8 cellular contexts compared by ENCODE assay signal in the genomic region with DNA sequence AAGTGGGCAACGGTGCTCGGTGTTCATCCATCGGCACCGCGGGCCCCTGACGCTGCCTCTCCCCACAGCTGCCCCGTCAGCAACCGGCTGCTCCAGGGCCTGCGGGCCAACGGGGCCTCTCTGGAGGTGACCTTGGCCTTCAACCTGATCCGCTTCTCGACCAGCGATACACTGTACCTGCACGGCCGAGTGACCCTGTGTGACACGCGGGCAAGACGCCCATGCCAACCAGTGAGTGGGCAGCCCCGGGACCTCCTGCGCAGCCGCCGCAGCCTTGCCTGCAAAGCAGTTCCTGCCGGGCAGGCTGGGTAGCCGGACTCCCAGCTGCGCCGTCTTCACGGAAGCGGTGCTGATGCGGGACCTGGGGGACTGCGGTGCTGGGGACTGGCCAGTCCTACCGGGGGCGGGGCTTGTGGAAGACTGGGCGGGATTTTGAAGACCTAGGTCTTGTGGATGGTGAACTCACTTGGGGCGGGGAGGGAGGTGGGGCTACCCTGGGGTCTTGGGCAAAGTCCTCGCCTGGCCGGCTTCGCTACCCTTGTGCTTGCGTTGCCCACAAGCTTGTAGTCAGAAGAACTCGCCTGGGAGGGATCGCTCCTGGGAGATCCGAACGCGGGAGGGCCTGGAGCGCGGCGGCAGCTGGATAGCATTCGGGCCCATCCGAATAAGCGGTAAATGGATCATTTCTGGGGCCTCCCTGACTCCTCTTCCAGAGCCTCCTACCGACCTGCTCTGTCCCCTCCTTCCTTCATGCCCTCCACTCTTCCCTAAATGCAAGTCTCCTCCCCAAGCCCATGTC. TPM values are rescaled to one million over a fixed set of nuclear protein-coding genes. Genes with fewer than 3 reads are reported as not detected.
DNase-seq lines count a peak whose midpoint lies in the region; ATAC-seq and TF ChIP-seq lines count a peak whose summit lies in the region.

No MANE protein-coding gene starts in this region.

- CTCF ChIA-PET in activated B cell treated with CpG ODN at 0.5 μM for 24 hours (lab: Charles Lee): interaction anchor here (2.4 kb wide), 1 partner anchor 9 kb away, joined by 10 read pairs; a partner anchor contains a TSS

- H3K4me1 ChIP-seq in smooth muscle cell (ENCODE audit: low read depth): no peaks in the 10 kb centered on the region

- peak overlapping the region; percentile 81 for H3K4me2 ChIP-seq in smooth muscle cell

- H3K27ac ChIP-seq in smooth muscle cell (ENCODE audit: low read depth): no peak overlapping the region

- no peak overlapping the region for H3K9ac ChIP-seq in smooth muscle cell (ENCODE audit: low read depth)

- no peak overlapping the region for H3K27ac Mint-ChIP-seq in activated B cell treated with CpG ODN at 0.5 μM for 24 hours

- DNase-seq in DMS153 (lab: John Stamatoyannopoulos, UW): peak; percentile 59
- DNase-seq in activated B cell treated with CpG ODN at 0.5 μM for 24 hours: peak; percentile 32
- DNase-seq in choroid plexus epithelial cell (ENCODE audit: low read depth): peak; percentile 38
- peak; percentile 86 to 89 for DNase-seq in left colon
- peak; percentile 28 for DNase-seq in smooth muscle cell (lab: John Stamatoyannopoulos, UW; ENCODE audit: unreplicated experiment)
- DNase-seq in SHP77 treated with DMSO at 0.1 percent for 48 hours (lab: John Stamatoyannopoulos, UW): no peak

- H3K36me3 Mint-ChIP-seq in activated B cell treated with CpG ODN at 0.5 μM for 24 hours (ENCODE audit: low read depth): no peaks in the 10 kb centered on the region

- intact Hi-C loops in activated B cell treated with CpG ODN at 0.5 μM for 24 hours (cut with micrococcal nuclease): no loop called here
- intact Hi-C loops in left colon (cut with DNase I, micrococcal nuclease): no loop called here

- H4K20me1 ChIP-seq in smooth muscle cell (ENCODE audit: low read depth): no peaks in the 10 kb centered on the region

- no peaks in the 10 kb centered on the region for H3K79me2 ChIP-seq in smooth muscle cell (ENCODE audit: low read depth)

- H3K27me3 ChIP-seq in smooth muscle cell (ENCODE audit: low read depth): no peaks in the 10 kb centered on the region

- H3F3A ChIP-seq in smooth muscle cell (ENCODE audit: low read depth): no peaks in the 10 kb centered on the region

- peak overlapping the region; percentile 38 for H2AFZ ChIP-seq in smooth muscle cell (ENCODE audit: low read depth)

- peak overlapping the region; percentile 56 for H3K4me3 ChIP-seq in choroid plexus epithelial cell (ENCODE audit: low read depth, low read length)
- peak overlapping the region; percentile 40 for H3K4me3 ChIP-seq in smooth muscle cell

- POLR2A ChIA-PET in activated B cell treated with CpG ODN at 0.5 μM for 24 hours (lab: Charles Lee): interaction anchor here (0.5 kb wide), 1 partner anchor 98 kb away, joined by 3 read pairs; no protein-coding TSS in a partner anchor

- peaks cover 20% of the 10 kb centered on the region for H3K4me1 Mint-ChIP-seq in activated B cell treated with CpG ODN at 0.5 μM for 24 hours

- TF ChIP-seq CTCF in activated B cell treated with CpG ODN at 0.5 μM for 24 hours (IDR thresholded peaks at IDR 0.05) (no peak), choroid plexus epithelial cell (conservative IDR thresholded peaks at IDR 0.05; ENCODE audit: low read depth, low read length) (no peak), smooth muscle cell (IDR thresholded peaks at IDR 0.05; ENCODE audit: borderline replicate concordance, insufficient read depth, poor library complexity, severe bottlenecking) (no peak)

- ATAC-seq in activated B cell treated with CpG ODN at 0.5 μM for 24 hours (ENCODE audit: low read depth): peak; percentile 83
- ATAC-seq in left colon: peak; percentile 81
- ATAC-seq in GM19463 (IDR thresholded peaks at IDR 0.05; ENCODE audit: unreplicated experiment): no peak
- no peak for ATAC-seq in GM19328 (IDR thresholded peaks at IDR 0.05; ENCODE audit: unreplicated experiment)

- H3K36me3 ChIP-seq in smooth muscle cell (ENCODE audit: low read depth): no peaks in the 10 kb centered on the region

- no peaks in the 10 kb centered on the region for H3K9me3 Mint-ChIP-seq in activated B cell treated with CpG ODN at 0.5 μM for 24 hours

- no peaks in the 10 kb centered on the region for H3K9me3 ChIP-seq in smooth muscle cell (replicated peaks; ENCODE audit: low read depth)

- peak overlapping the region; percentile 60 for H3K4me3 Mint-ChIP-seq in activated B cell treated with CpG ODN at 0.5 μM for 24 hours

- peaks cover 25% of the 10 kb centered on the region for H3K27me3 Mint-ChIP-seq in activated B cell treated with CpG ODN at 0.5 μM for 24 hours

- 16% methylated on average over 43 of the region's 50 CpGs for WGBS in smooth muscle cell (ENCODE audit: low lambda C conversion rate)

RNA-seq across cellular contexts. Expression of a gene that starts 8.8 kb away (rescaled TPM):
- total RNA-seq in activated B cell treated with CpG ODN at 0.5 μM for 24 hours: 13.8 and 16.4 TPM in 2 replicates
- 10 to 100 TPM; 11.4 to 16.7 TPM for total RNA-seq in left colon
- total RNA-seq in smooth muscle cell: 6.0 and 7.9 TPM in 2 replicates
- 3.9 and 8.0 TPM in 2 replicates for polyA plus RNA-seq in smooth muscle cell

RNA-seq across cellular contexts. Expression of a gene that starts 34.8 kb away (rescaled TPM):
- total RNA-seq in activated B cell treated with CpG ODN at 0.5 μM for 24 hours (not detected in 2 replicates), left colon (not detected), smooth muscle cell (not detected in 2 replicates)
- not detected in 2 replicates for polyA plus RNA-seq in smooth muscle cell

RNA-seq across cellular contexts. Expression of a gene that starts 47.9 kb away (rescaled TPM):
- total RNA-seq in activated B cell treated with CpG ODN at 0.5 μM for 24 hours (2.7 and 4.8 TPM in 2 replicates), left colon (10 to 100 TPM; 37.3 to 45.6 TPM), smooth muscle cell (2.6 and 6.6 TPM in 2 replicates)
- polyA plus RNA-seq in smooth muscle cell: 1.4 and 8.6 TPM in 2 replicates

RNA-seq across cellular contexts. Expression of a gene that starts 53.6 kb away (rescaled TPM):
- total RNA-seq in activated B cell treated with CpG ODN at 0.5 μM for 24 hours (not detected in 2 replicates), left colon (not detected), smooth muscle cell (not detected in 2 replicates)
- 1.5 TPM in 1 of 2 replicates, not detected in the other for polyA plus RNA-seq in smooth muscle cell

RNA-seq across cellular contexts. Expression of a gene that starts 54.7 kb away (rescaled TPM):
- total RNA-seq in activated B cell treated with CpG ODN at 0.5 μM for 24 hours (265 and 285 TPM in 2 replicates), left colon (100 to 1,000 TPM; 401 to 409 TPM), smooth muscle cell (162 and 241 TPM in 2 replicates)
- 1,359 and 1,367 TPM in 2 replicates for polyA plus RNA-seq in smooth muscle cell

Comparison
In these comparisons a context has a peak if more than half of its experiments do, and no peak if none do; other contexts are left out.
1. ATAC-seq: peak in activated B cell treated with CpG ODN at 0.5 μM for 24 hours (single experiment) and left colon (single experiment); none in GM19463 (single experiment) and GM19328 (single experiment).